Comparison of ENCODE assay signal across 34 cellular contexts in the genomic region with DNA sequence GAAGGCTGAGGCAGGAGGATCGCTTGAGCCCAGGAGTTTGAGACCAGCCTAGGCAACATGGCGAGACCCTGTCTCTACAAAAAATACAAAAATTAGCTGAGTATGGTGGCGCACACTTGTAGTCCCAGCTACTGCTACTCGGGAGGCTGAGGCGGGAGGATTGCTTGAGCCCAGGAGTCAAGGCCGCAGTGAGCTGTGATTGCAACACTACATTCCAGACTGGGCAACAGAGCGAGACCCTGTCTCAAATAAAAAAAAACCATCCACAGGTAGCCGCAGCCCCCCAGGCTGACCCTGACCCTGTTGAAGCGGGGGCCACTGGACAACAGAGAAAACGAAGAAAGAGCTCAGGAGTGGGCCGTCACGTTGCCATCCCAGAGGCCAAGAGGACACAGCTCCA.
"Had no signal": no experiment of that assay in that cellular context is flagged by ENCODE, and none has a peak within 500 bp of the region (broad histone marks: within the 10 kb centered on the region; RNA-seq: fewer than 3 reads in every experiment).

No MANE protein-coding gene starts in this region.

- H3K36me3 Mint-ChIP-seq: activated naive CD4-positive, alpha-beta T cell treated with anti-CD3 and anti-CD28 coated beads, Interleukin-2, amount 10 ng/mL, durations not matched to agents 7 days and 5 days; activated naive CD8-positive, alpha-beta T cell treated with anti-CD3 and anti-CD28 coated beads, Interleukin-2, amount 10 ng/mL, durations not matched to agents 7 days and 5 days; naive B cell had no signal

- H3K4me3 ChIP-seq: ascending aorta, cardiac muscle cell, coronary artery, stomach, thyroid gland, upper lobe of left lung, vagina had no signal

- H3K4me3 Mint-ChIP-seq: activated CD4-positive, alpha-beta memory T cell treated with anti-CD3 and anti-CD28 coated beads, Interleukin-2, amount 10 ng/mL, durations not matched to agents 7 days and 5 days; activated CD4-positive, alpha-beta T cell treated with anti-CD3 and anti-CD28 coated beads, Interleukin-2, amount 10 ng/mL, durations not matched to agents 7 days and 5 days; activated naive CD4-positive, alpha-beta T cell treated with anti-CD3 and anti-CD28 coated beads, Interleukin-2, amount 10 ng/mL, durations not matched to agents 7 days and 5 days; activated naive CD8-positive, alpha-beta T cell treated with anti-CD3 and anti-CD28 coated beads, Interleukin-2, amount 10 ng/mL, durations not matched to agents 7 days and 5 days; activated T-cell treated with anti-CD3 and anti-CD28 coated beads, Interleukin-2, amount 50 U/mL, for 24 hours; effector memory CD8-positive, alpha-beta T cell; immature natural killer cell; mesothelial cell of epicardium; stimulated activated effector memory CD8-positive, alpha-beta T cell treated with anti-CD3 and anti-CD28 coated beads, Interleukin-12 subunit alpha, Interleukin-12 subunit beta, amount 100 ng/mL, for 72 hours; T-helper 17 cell had no signal

- DNase-seq: activated CD4-positive, alpha-beta memory T cell treated with anti-CD3 and anti-CD28 coated beads, Interleukin-2, amount 10 ng/mL, durations not matched to agents 7 days and 5 days; activated CD4-positive, alpha-beta T cell treated with anti-CD3 and anti-CD28 coated beads, Interleukin-2, amount 10 ng/mL, durations not matched to agents 7 days and 5 days; activated CD4-positive, CD25-positive, alpha-beta regulatory T cell treated with anti-CD3 and anti-CD28 coated beads, Interleukin-2, amount 50 U/mL, for 72 hours; activated CD8-positive, alpha-beta memory T cell treated with anti-CD3 and anti-CD28 coated beads, Interleukin-2, amount 50 U/mL, for 48 hours; activated gamma-delta T cell; activated naive CD4-positive, alpha-beta T cell treated with anti-CD3 and anti-CD28 coated beads, Interleukin-2, amount 10 ng/mL, durations not matched to agents 7 days and 5 days; activated naive CD8-positive, alpha-beta T cell treated with anti-CD3 and anti-CD28 coated beads, Interleukin-2, amount 10 ng/mL, durations not matched to agents 7 days and 5 days; activated T-cell treated with anti-CD3 and anti-CD28 coated beads, Interleukin-2, amount 50 U/mL, for 24 hours; effector memory CD8-positive, alpha-beta T cell; foreskin fibroblast; head of caudate nucleus; hippocampal formation; immature natural killer cell; kidney; left colon; mammary epithelial cell; naive B cell; nephron progenitor cell; occipital lobe; stimulated activated CD4-positive, alpha-beta T cell treated with anti-CD3 and anti-CD28 coated beads, Interleukin-12 subunit alpha, Interleukin-12 subunit beta, amount 100 ng/mL, for 4 hours; stimulated activated CD4-positive, alpha-beta T cell treated with anti-CD3 and anti-CD28 coated beads, Interleukin-4, amount 100 ng/mL, for 24 hours; stomach; T-helper 17 cell; T1000; thyroid gland; upper lobe of left lung; WERI-Rb-1 had no signal

- H3K27me3 Mint-ChIP-seq: naive B cell had no signal

- H3K9me3 Mint-ChIP-seq: activated CD4-positive, alpha-beta memory T cell treated with anti-CD3 and anti-CD28 coated beads, Interleukin-2, amount 10 ng/mL, durations not matched to agents 7 days and 5 days; activated CD4-positive, alpha-beta T cell treated with anti-CD3 and anti-CD28 coated beads, Interleukin-2, amount 10 ng/mL, durations not matched to agents 7 days and 5 days; activated naive CD4-positive, alpha-beta T cell treated with anti-CD3 and anti-CD28 coated beads, Interleukin-2, amount 10 ng/mL, durations not matched to agents 7 days and 5 days; activated naive CD8-positive, alpha-beta T cell treated with anti-CD3 and anti-CD28 coated beads, Interleukin-2, amount 10 ng/mL, durations not matched to agents 7 days and 5 days; activated T-cell treated with anti-CD3 and anti-CD28 coated beads, Interleukin-2, amount 50 U/mL, for 24 hours; effector memory CD8-positive, alpha-beta T cell; immature natural killer cell; mesothelial cell of epicardium; naive B cell; nephron progenitor cell; stimulated activated effector memory CD8-positive, alpha-beta T cell treated with anti-CD3 and anti-CD28 coated beads, Interleukin-12 subunit alpha, Interleukin-12 subunit beta, amount 100 ng/mL, for 72 hours had no signal

- H3K27me3 ChIP-seq: ascending aorta, cardiac muscle cell, stomach, thyroid gland, upper lobe of left lung, vagina had no signal

- H3K9me3 ChIP-seq: ascending aorta, stomach, thyroid gland, upper lobe of left lung, vagina had no signal

- H3K27ac Mint-ChIP-seq: activated CD4-positive, alpha-beta memory T cell treated with anti-CD3 and anti-CD28 coated beads, Interleukin-2, amount 10 ng/mL, durations not matched to agents 7 days and 5 days; activated CD4-positive, alpha-beta T cell treated with anti-CD3 and anti-CD28 coated beads, Interleukin-2, amount 10 ng/mL, durations not matched to agents 7 days and 5 days; activated naive CD4-positive, alpha-beta T cell treated with anti-CD3 and anti-CD28 coated beads, Interleukin-2, amount 10 ng/mL, durations not matched to agents 7 days and 5 days; activated naive CD8-positive, alpha-beta T cell treated with anti-CD3 and anti-CD28 coated beads, Interleukin-2, amount 10 ng/mL, durations not matched to agents 7 days and 5 days; activated T-cell treated with anti-CD3 and anti-CD28 coated beads, Interleukin-2, amount 50 U/mL, for 24 hours; effector memory CD8-positive, alpha-beta T cell; immature natural killer cell; mesothelial cell of epicardium; nephron progenitor cell; stimulated activated effector memory CD8-positive, alpha-beta T cell treated with anti-CD3 and anti-CD28 coated beads, Interleukin-12 subunit alpha, Interleukin-12 subunit beta, amount 100 ng/mL, for 72 hours; T-helper 17 cell had no signal

- ATAC-seq: effector memory CD8-positive, alpha-beta T cell; left colon; right cardiac atrium; stimulated activated effector memory CD8-positive, alpha-beta T cell treated with anti-CD3 and anti-CD28 coated beads, Interleukin-12 subunit alpha, Interleukin-12 subunit beta, amount 100 ng/mL, for 72 hours; T-helper 17 cell had no signal

- H3K27ac ChIP-seq: ascending aorta, cardiac muscle cell, coronary artery, thyroid gland, vagina, WERI-Rb-1 had no signal

- H3K36me3 ChIP-seq: ascending aorta, cardiac muscle cell, thyroid gland, vagina had no signal
